In genomic region chr6:99613705-99614429, GRCh38 we compare ENCODE assay signal across 8 cellular contexts. TPM values are rescaled to one million over a fixed set of nuclear protein-coding genes. Genes with fewer than 3 reads are reported as not detected.
DNase-seq lines count a peak whose midpoint lies in the region; ATAC-seq and TF ChIP-seq lines count a peak whose summit lies in the region.

No MANE protein-coding gene starts in this region.

- H3K27me3 ChIP-seq in esophagus squamous epithelium (peaks cover 33 to 100% (median 67%) of the 10 kb centered on the region in 4 donors), osteoblast (ENCODE audit: insufficient read depth, low read length) (peaks cover 96% of the 10 kb centered on the region)

- no peaks in the 10 kb centered on the region for H3K9me3 ChIP-seq in esophagus squamous epithelium
- no peaks in the 10 kb centered on the region for H3K9me3 ChIP-seq in osteoblast (ENCODE audit: low read depth, low read length)

- no peaks in the 10 kb centered on the region for H3K79me2 ChIP-seq in osteoblast (ENCODE audit: insufficient read depth, low read length)

- H3K36me3 Mint-ChIP-seq in Calu3 (ENCODE audit: insufficient read depth, unreplicated experiment) = peaks cover 14% of the 10 kb centered on the region

- no peaks in the 10 kb centered on the region for H3K9me3 Mint-ChIP-seq in Calu3 (ENCODE audit: low read depth, unreplicated experiment)

- no peak for TF ChIP-seq CTCF in Calu3 (IDR thresholded peaks at IDR 0.05; ENCODE audit: unreplicated experiment)
- no peak for TF ChIP-seq CTCF in esophagus squamous epithelium (IDR thresholded peaks at IDR 0.05)
- no peak for TF ChIP-seq CTCF in osteoblast (IDR thresholded peaks at IDR 0.05; ENCODE audit: extremely low read depth, low read depth, low read length)

- BruUV-seq in Calu3 (replicated peaks; lab: Mats Ljungman, UMichigan) = no TSS peak

- no peaks in the 10 kb centered on the region for H3K36me3 ChIP-seq in esophagus squamous epithelium
- no peaks in the 10 kb centered on the region for H3K36me3 ChIP-seq in osteoblast (ENCODE audit: insufficient read depth, low read length)

- DNase-seq in Calu3 (peak; percentile 14), SK-MEL-5 (ENCODE audit: low read depth, low spot score) (peak; percentile 9), esophagus squamous epithelium (lab: John Stamatoyannopoulos, UW) (no peak), osteoblast (ENCODE audit: insufficient read length, low spot score, missing footprints) (peak; percentile 81), HPDE6-E6E7 (ENCODE audit: extremely low spot score) (no peak), NK-92 (lab: John Stamatoyannopoulos, UW; ENCODE audit: unreplicated experiment) (no peak)

- H2AFZ ChIP-seq in osteoblast (ENCODE audit: low read length) = peak overlapping the region; percentile 31

- H3K4me2 ChIP-seq in osteoblast (ENCODE audit: insufficient read depth, low read length) = peak overlapping the region; percentile 50

- 0% methylated on average over 5 of the region's 82 CpGs; no CpG with 5 or more reads in 1 of the 2 donors for WGBS in esophagus squamous epithelium, 2 donors

- H3K27ac ChIP-seq in esophagus squamous epithelium (no peak overlapping the region), osteoblast (ENCODE audit: low read depth, low read length) (no peak overlapping the region)

- H3K4me3 ChIP-seq in esophagus squamous epithelium (peak overlapping the region; percentile 34 to 68 (median 48)), osteoblast (ENCODE audit: insufficient read depth, low read length) (peak overlapping the region; percentile 46)

- H3K4me1 ChIP-seq in esophagus squamous epithelium (peaks cover 19 to 30% (median 21%) of the 10 kb centered on the region in 3 donors), osteoblast (ENCODE audit: insufficient read depth, low read length) (no peaks in the 10 kb centered on the region)

- peak; percentile 87 for ATAC-seq in GM19324 (IDR thresholded peaks at IDR 0.05; ENCODE audit: low FRiP score, unreplicated experiment)
- ATAC-seq in HG03280 (IDR thresholded peaks at IDR 0.05; ENCODE audit: unreplicated experiment) = peak; percentile 56

- in situ Hi-C loops in SK-MEL-5 (cut with HindIII; ENCODE audit: low pct_unique_long_range_greater_than_20kb, low sequenced_read_pairs) = no loop called here

- no peaks in the 10 kb centered on the region for H4K20me1 ChIP-seq in osteoblast (ENCODE audit: insufficient read depth, low read length)

- intact Hi-C loops in Calu3 (cut with micrococcal nuclease; ENCODE audit: unreplicated experiment) = no loop called here
- intact Hi-C loops in esophagus squamous epithelium (cut with DNase I) = no loop called here

- CTCF ChIA-PET in Calu3 (lab: Charles Lee) = interaction anchor here (0.6 to 1.3 kb wide), 4 partner anchors 12 to 336 kb away, joined by 3 to 4 read pairs (median 4); no protein-coding TSS in a partner anchor

- no peaks in the 10 kb centered on the region for H3K4me1 Mint-ChIP-seq in Calu3 (ENCODE audit: low read depth, unreplicated experiment)

- H3K27ac Mint-ChIP-seq in Calu3 (ENCODE audit: unreplicated experiment) = no peak overlapping the region

- H3K4me3 Mint-ChIP-seq in Calu3 (ENCODE audit: low read depth, unreplicated experiment) = peak overlapping the region; percentile 95

- TF ChIP-seq POLR2A in esophagus squamous epithelium (IDR thresholded peaks at IDR 0.05) = no peak

- peaks cover 43% of the 10 kb centered on the region for H3K27me3 Mint-ChIP-seq in Calu3 (ENCODE audit: unreplicated experiment)

RNA-seq across cellular contexts. Expression of gene PRDM13, which starts 7.2 kb away (rescaled TPM):
- 0.71 and 1.3 TPM in 2 replicates for total RNA-seq in Calu3 (2022)
- total RNA-seq in SK-MEL-5 (2014; rRNA removed; shearing (Covaris generic)) = 2.6 and 3.5 TPM in 2 replicates
- 4.4 and 4.5 TPM in 2 replicates for polyA plus RNA-seq in SK-MEL-5 (2015; cell fraction: cytosol; rRNA removed)
- polyA plus RNA-seq in SK-MEL-5 (2015; cell fraction: nucleus; rRNA removed) = 1.2 and 1.4 TPM in 2 replicates
- under 1 TPM in 1 of 4 donors, not detected in 3; 0.19 TPM for total RNA-seq in esophagus squamous epithelium
- total RNA-seq in osteoblast = not detected in 2 replicates

RNA-seq across cellular contexts. Expression of gene CCNC, which starts 45.4 kb away (rescaled TPM):
- total RNA-seq in Calu3 (2022) (78.3 and 84.1 TPM in 2 replicates), esophagus squamous epithelium (10 to 100 TPM; 35.6 to 69.4 (median 67.1) TPM), osteoblast (89.4 and 89.6 TPM in 2 replicates)
- total RNA-seq in SK-MEL-5 (2014; rRNA removed; shearing (Covaris generic)) = 84.7 and 105 TPM in 2 replicates
- polyA plus RNA-seq in SK-MEL-5 (2015; cell fraction: cytosol; rRNA removed) = 37.1 and 44.7 TPM in 2 replicates
- polyA plus RNA-seq in SK-MEL-5 (2015; cell fraction: nucleus; rRNA removed) = 50.9 and 71.5 TPM in 2 replicates

Comparison
In these comparisons a context has a peak if more than half of its experiments do, and no peak if none do; other contexts are left out.
1. DNase-seq: peak in Calu3 (single experiment), SK-MEL-5 (single experiment) and osteoblast (single experiment); none in esophagus squamous epithelium (single experiment), HPDE6-E6E7 (single experiment) and NK-92 (single experiment).